18 cellular contexts compared by ENCODE assay signal in genomic region chr5:98816574-98817222, GRCh38. TPM values are rescaled to one million over a fixed set of nuclear protein-coding genes. Genes with fewer than 3 reads are reported as not detected.
DNase-seq lines count a peak whose midpoint lies in the region; ATAC-seq, FAIRE-seq and TF ChIP-seq lines count a peak whose summit lies in the region.
"Had no signal": no experiment of that assay in that cellular context is flagged by ENCODE, and none has a peak within 500 bp of the region (broad histone marks: within the 10 kb centered on the region; RNA-seq: fewer than 3 reads in every experiment).

No MANE protein-coding gene starts in this region.

- TF ChIP-seq POLR2A in endothelial cell of umbilical vein (IDR thresholded peaks at IDR 0.05; ENCODE audit: low read depth, low read length) (no peak), transverse colon (IDR thresholded peaks at IDR 0.05) (no peak)

- no peak for FAIRE-seq in endothelial cell of umbilical vein (lab: Jason Lieb, UNC)

- H3K4me3 ChIP-seq in endothelial cell of umbilical vein (replicated peaks in 1 of 3; ENCODE audit: insufficient read depth in 1 of 3, low read depth in 1 of 3, low read length in 3 of 3), result no peak overlapping the region
- no peak overlapping the region for H3K4me3 ChIP-seq in transverse colon
- H3K4me3 ChIP-seq: psoas muscle had no signal

- no peaks in the 10 kb centered on the region for H3K9me1 ChIP-seq in endothelial cell of umbilical vein (replicated peaks; ENCODE audit: control insufficient read depth, extremely low read depth, insufficient read depth, low read length)

- peaks cover 1% of the 10 kb centered on the region for H3K36me3 Mint-ChIP-seq in activated naive CD4-positive, alpha-beta T cell treated with anti-CD3 and anti-CD28 coated beads, Interleukin-2, amount 10 ng/mL, durations not matched to agents 7 days and 5 days

- H3K27me3 Mint-ChIP-seq in activated naive CD4-positive, alpha-beta T cell treated with anti-CD3 and anti-CD28 coated beads, Interleukin-2, amount 10 ng/mL, durations not matched to agents 7 days and 5 days, result no peaks in the 10 kb centered on the region
- H3K27me3 Mint-ChIP-seq: naive thymus-derived CD4-positive, alpha-beta T cell had no signal

- H3K9me3 ChIP-seq in endothelial cell of umbilical vein (replicated peaks; ENCODE audit: control insufficient read depth, insufficient read depth, low read length) (no peaks in the 10 kb centered on the region), transverse colon (peaks cover 10 to 12% of the 10 kb centered on the region in 2 donors)

- H3K27ac ChIP-seq in endothelial cell of umbilical vein (ENCODE audit: insufficient read depth, low read depth, low read length), result no peak overlapping the region
- H3K27ac ChIP-seq in transverse colon, result no peak overlapping the region
- H3K27ac ChIP-seq: psoas muscle had no signal

- no peaks in the 10 kb centered on the region for H3K4me1 Mint-ChIP-seq in activated naive CD4-positive, alpha-beta T cell treated with anti-CD3 and anti-CD28 coated beads, Interleukin-2, amount 10 ng/mL, durations not matched to agents 7 days and 5 days

- H3K27ac Mint-ChIP-seq in activated naive CD4-positive, alpha-beta T cell treated with anti-CD3 and anti-CD28 coated beads, Interleukin-2, amount 10 ng/mL, durations not matched to agents 7 days and 5 days, result no peak overlapping the region
- H3K27ac Mint-ChIP-seq: CD4-positive, alpha-beta memory T cell; naive thymus-derived CD4-positive, alpha-beta T cell had no signal

- no peak overlapping the region for H3K4me2 ChIP-seq in endothelial cell of umbilical vein (ENCODE audit: insufficient read depth, low read length)

- H2AFZ ChIP-seq in endothelial cell of umbilical vein (ENCODE audit: low read depth, low read length), result no peak overlapping the region

- no peak for ATAC-seq in GM18867 (IDR thresholded peaks at IDR 0.05; ENCODE audit: unreplicated experiment)
- ATAC-seq: activated CD4-positive, CD25-positive, alpha-beta regulatory T cell treated with anti-CD3 and anti-CD28 coated beads, Interleukin-2, amount 50 U/mL, for 24 hours; naive thymus-derived CD4-positive, alpha-beta T cell; Panc1; psoas muscle had no signal

- no peak overlapping the region for H3K9ac ChIP-seq in endothelial cell of umbilical vein (replicated peaks; ENCODE audit: extremely low read depth, insufficient read depth, low read length)

- no peaks in the 10 kb centered on the region for H4K20me1 ChIP-seq in endothelial cell of umbilical vein (replicated peaks; ENCODE audit: control insufficient read depth, extremely low read depth, insufficient read depth, low read length)

- DNase-seq in NCI-H748 (lab: John Stamatoyannopoulos, UW; ENCODE audit: unreplicated experiment) (peak; percentile 56), NCI-H748 treated with DMSO at 0.1 percent for 48 hours (lab: John Stamatoyannopoulos, UW) (no peak), NCI-H82 (lab: John Stamatoyannopoulos, UW) (peak; percentile 74), endothelial cell of umbilical vein (ENCODE audit: low read depth, low spot score) (peak; percentile 52), transverse colon (peak; percentile 62), NAMALWA (ENCODE audit: low spot score) (no peak)
- no peak for DNase-seq in activated naive CD4-positive, alpha-beta T cell treated with anti-CD3 and anti-CD28 coated beads, Interleukin-2, amount 10 ng/mL, durations not matched to agents 7 days and 5 days
- DNase-seq: activated naive CD4-positive, alpha-beta T cell; CD4-positive, alpha-beta memory T cell; effector CD4-positive, alpha-beta T cell; naive thymus-derived CD4-positive, alpha-beta T cell; NCI-H2081; psoas muscle; stimulated activated CD4-positive, alpha-beta T cell treated with anti-CD3 and anti-CD28 coated beads, Interleukin-15, amount 100 ng/mL, for 24 hours; T-helper 1 cell had no signal

- no peak for TF ChIP-seq EP300 in transverse colon (IDR thresholded peaks at IDR 0.05; ENCODE audit: low read depth)

- H3K4me3 Mint-ChIP-seq in activated naive CD4-positive, alpha-beta T cell treated with anti-CD3 and anti-CD28 coated beads, Interleukin-2, amount 10 ng/mL, durations not matched to agents 7 days and 5 days, result no peak overlapping the region
- H3K4me3 Mint-ChIP-seq: CD4-positive, alpha-beta memory T cell; naive thymus-derived CD4-positive, alpha-beta T cell had no signal

- WGBS in transverse colon (ENCODE audit: low coverage in 1 of 2), 2 donors, result 61 to 69% methylated on average over 2 to 6 of the region's 6 CpGs

- peaks cover 7% of the 10 kb centered on the region for H3K9me3 Mint-ChIP-seq in activated naive CD4-positive, alpha-beta T cell treated with anti-CD3 and anti-CD28 coated beads, Interleukin-2, amount 10 ng/mL, durations not matched to agents 7 days and 5 days

- POLR2A ChIA-PET in endothelial cell of umbilical vein (lab: Charles Lee), result no interaction called here

- H3K36me3 ChIP-seq in endothelial cell of umbilical vein (ENCODE audit: control insufficient read depth in 2 of 2, extremely low read depth in 1 of 2, insufficient read depth in 2 of 2, low read length in 2 of 2) (no peaks in the 10 kb centered on the region), transverse colon (no peaks in the 10 kb centered on the region)

- no peak for TF ChIP-seq CTCF in endothelial cell of umbilical vein (IDR thresholded peaks at IDR 0.05; ENCODE audit: extremely low read depth in 1 of 2, insufficient read depth in 1 of 2, low read depth in 1 of 2, low read length in 2 of 2)
- no peak for TF ChIP-seq CTCF in transverse colon (IDR thresholded peaks at IDR 0.05)

- no peaks in the 10 kb centered on the region for H3K79me2 ChIP-seq in endothelial cell of umbilical vein (ENCODE audit: control insufficient read depth, insufficient read depth, low read length)

- H3K4me1 ChIP-seq in endothelial cell of umbilical vein (ENCODE audit: control insufficient read depth, extremely low read depth, insufficient read depth, low read length) (no peaks in the 10 kb centered on the region), transverse colon (peaks cover 0 to 5% (median 0%) of the 10 kb centered on the region in 4 donors)
- H3K4me1 ChIP-seq: psoas muscle had no signal

- CTCF ChIA-PET in endothelial cell of umbilical vein (lab: Charles Lee), result no interaction called here
- CTCF ChIA-PET in activated naive CD4-positive, alpha-beta T cell treated with anti-CD3 and anti-CD28 coated beads, Interleukin-2, amount 10 ng/mL, durations not matched to agents 7 days and 5 days (lab: Charles Lee), result interaction anchor here (0.6 kb wide), 2 partner anchors 109 to 242 kb away, joined by 3 read pairs; no protein-coding TSS in a partner anchor

- intact Hi-C loops in endothelial cell of umbilical vein (cut with micrococcal nuclease), result no loop called here
- intact Hi-C loops in transverse colon (cut with DNase I; ENCODE audit: low total_unique reads), result no loop called here

- H3K27me3 ChIP-seq in endothelial cell of umbilical vein (ENCODE audit: control insufficient read depth in 2 of 2, insufficient read depth in 2 of 2, low read length in 2 of 2), result no peaks in the 10 kb centered on the region
- H3K27me3 ChIP-seq in transverse colon, result no peaks in the 10 kb centered on the region

- in situ Hi-C loops in transverse colon (cut with MboI; ENCODE audit: low pct_ligation_motif_present in 1 of 4, low pct_unique_long_range_greater_than_20kb in 1 of 4, low sequenced_read_pairs in 3 of 4), result loop anchor here in 2 of 4 donors (25.0 kb wide), 2 partner anchors 1579 to 1604 kb away; no protein-coding TSS in a partner anchor

- no TSS peak for BruUV-seq in endothelial cell of umbilical vein (replicated peaks; lab: Mats Ljungman, UMichigan)

- dilution Hi-C loops in endothelial cell of umbilical vein (cut with MboI; ENCODE audit: extremely low pct_ligation_motif_present, low sequenced_read_pairs), result no loop called here

TF ChIP-seq in endothelial cell of umbilical vein, 7 proteins besides CTCF, POLR2A, EP300 and RAD21:
- TF ChIP-seq POLR2AphosphoS5 (IDR thresholded peaks at IDR 0.05; ENCODE audit: insufficient read depth, low read depth, low read length), result no peak
- no peak for TF ChIP-seq FOS (IDR thresholded peaks at IDR 0.05; ENCODE audit: borderline replicate concordance, insufficient read depth, low read length)
- no peak for TF ChIP-seq JUN (IDR thresholded peaks at IDR 0.05; ENCODE audit: borderline replicate concordance, insufficient read depth, insufficient read length, low read depth)
- TF ChIP-seq GATA2 (IDR thresholded peaks at IDR 0.05; ENCODE audit: insufficient read depth, insufficient read length, low read depth, low read length), result no peak
- no peak for TF ChIP-seq MYC (IDR thresholded peaks at IDR 0.05; ENCODE audit: low read depth, low read length)
- TF ChIP-seq MAX (IDR thresholded peaks at IDR 0.05; ENCODE audit: insufficient read depth, insufficient read length), result no peak
- no peak for TF ChIP-seq EZH2 (IDR thresholded peaks at IDR 0.05; ENCODE audit: borderline replicate concordance, low read depth, low read length, severe bottlenecking)

RNA-seq across cellular contexts. Expression of gene RGMB, which starts 43.2 kb away (rescaled TPM):
- total RNA-seq in endothelial cell of umbilical vein (27.5 and 31.3 TPM in 2 replicates), transverse colon (100 to 1,000 TPM in 1 of 4 donors, 10 to 100 TPM in 3; 39.0 to 125 (median 50.3) TPM)
- 15.0 and 16.2 TPM in 2 replicates for polyA plus RNA-seq in endothelial cell of umbilical vein
- polyA plus RNA-seq in endothelial cell of umbilical vein (2011; cell fraction: cytosol; rRNA removed), result 13.5 and 14.2 TPM in 2 replicates
- polyA plus RNA-seq in endothelial cell of umbilical vein (2011; cell fraction: nucleus; rRNA removed), result 29.2 and 29.3 TPM in 2 replicates
- 11.3 and 14.2 TPM in 2 replicates for polyA plus RNA-seq in endothelial cell of umbilical vein (2012)
- polyA minus RNA-seq in endothelial cell of umbilical vein, result 32.2 and 38.1 TPM in 2 replicates
- polyA minus RNA-seq in endothelial cell of umbilical vein (2011; cell fraction: cytosol; rRNA and poly(A)+ RNA removed), result 13.5 TPM
- 60.5 and 67.9 TPM in 2 replicates for polyA minus RNA-seq in endothelial cell of umbilical vein (2011; cell fraction: nucleus; rRNA and poly(A)+ RNA removed)

Comparison
In these comparisons a context has a peak if more than half of its experiments do, and no peak if none do; other contexts are left out.
1. DNase-seq: peak in NCI-H748 (single experiment), NCI-H82 (single experiment), endothelial cell of umbilical vein (single experiment) and transverse colon (single experiment); none in NCI-H748 treated with DMSO at 0.1 percent for 48 hours (single experiment), NAMALWA (single experiment) and activated naive CD4-positive, alpha-beta T cell treated with anti-CD3 and anti-CD28 coated beads, Interleukin-2, amount 10 ng/mL, durations not matched to agents 7 days and 5 days (single experiment).